ENCODE assay signal across 1 cellular context in the genomic region with DNA sequence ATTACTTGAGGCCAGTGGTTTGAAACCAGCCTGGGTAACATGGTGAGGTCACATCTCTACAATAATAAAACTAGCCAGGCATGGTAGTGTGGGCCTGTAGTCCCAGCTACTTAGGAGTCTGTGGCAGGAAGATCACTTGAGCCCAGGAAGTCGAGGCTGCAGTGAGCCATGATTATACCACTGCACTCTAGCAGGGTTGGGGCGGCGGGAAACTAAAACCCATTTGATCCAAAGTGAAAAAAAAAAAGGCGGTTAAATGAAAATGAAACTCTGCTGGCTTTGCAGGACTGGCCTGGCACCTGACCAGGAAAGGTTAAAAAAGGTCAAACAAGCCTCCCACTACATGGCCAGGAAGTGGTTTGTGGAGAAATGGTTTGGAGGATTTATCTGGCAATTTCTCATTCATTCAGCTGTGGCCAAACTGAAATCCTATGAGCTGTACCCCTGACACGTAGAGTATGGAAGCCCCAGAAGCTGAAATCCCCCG.
TF ChIP-seq lines count a peak whose summit lies in the region.

No MANE protein-coding gene starts in this region.

TF ChIP-seq in WTC11, 78 proteins besides CTCF, POLR2A, EP300 and RAD21 (continued from another document):
- TF ChIP-seq, protein P1, sequence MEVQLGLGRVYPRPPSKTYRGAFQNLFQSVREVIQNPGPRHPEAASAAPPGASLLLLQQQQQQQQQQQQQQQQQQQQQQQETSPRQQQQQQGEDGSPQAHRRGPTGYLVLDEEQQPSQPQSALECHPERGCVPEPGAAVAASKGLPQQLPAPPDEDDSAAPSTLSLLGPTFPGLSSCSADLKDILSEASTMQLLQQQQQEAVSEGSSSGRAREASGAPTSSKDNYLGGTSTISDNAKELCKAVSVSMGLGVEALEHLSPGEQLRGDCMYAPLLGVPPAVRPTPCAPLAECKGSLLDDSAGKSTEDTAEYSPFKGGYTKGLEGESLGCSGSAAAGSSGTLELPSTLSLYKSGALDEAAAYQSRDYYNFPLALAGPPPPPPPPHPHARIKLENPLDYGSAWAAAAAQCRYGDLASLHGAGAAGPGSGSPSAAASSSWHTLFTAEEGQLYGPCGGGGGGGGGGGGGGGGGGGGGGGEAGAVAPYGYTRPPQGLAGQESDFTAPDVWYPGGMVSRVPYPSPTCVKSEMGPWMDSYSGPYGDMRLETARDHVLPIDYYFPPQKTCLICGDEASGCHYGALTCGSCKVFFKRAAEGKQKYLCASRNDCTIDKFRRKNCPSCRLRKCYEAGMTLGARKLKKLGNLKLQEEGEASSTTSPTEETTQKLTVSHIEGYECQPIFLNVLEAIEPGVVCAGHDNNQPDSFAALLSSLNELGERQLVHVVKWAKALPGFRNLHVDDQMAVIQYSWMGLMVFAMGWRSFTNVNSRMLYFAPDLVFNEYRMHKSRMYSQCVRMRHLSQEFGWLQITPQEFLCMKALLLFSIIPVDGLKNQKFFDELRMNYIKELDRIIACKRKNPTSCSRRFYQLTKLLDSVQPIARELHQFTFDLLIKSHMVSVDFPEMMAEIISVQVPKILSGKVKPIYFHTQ (CRISPR knock-in tag; IDR thresholded peaks at IDR 0.05) = no peak
TF ChIP-seq in WTC11: peak in this region for 0.
